ENCODE assay signal across 20 cellular contexts in the genomic region with DNA sequence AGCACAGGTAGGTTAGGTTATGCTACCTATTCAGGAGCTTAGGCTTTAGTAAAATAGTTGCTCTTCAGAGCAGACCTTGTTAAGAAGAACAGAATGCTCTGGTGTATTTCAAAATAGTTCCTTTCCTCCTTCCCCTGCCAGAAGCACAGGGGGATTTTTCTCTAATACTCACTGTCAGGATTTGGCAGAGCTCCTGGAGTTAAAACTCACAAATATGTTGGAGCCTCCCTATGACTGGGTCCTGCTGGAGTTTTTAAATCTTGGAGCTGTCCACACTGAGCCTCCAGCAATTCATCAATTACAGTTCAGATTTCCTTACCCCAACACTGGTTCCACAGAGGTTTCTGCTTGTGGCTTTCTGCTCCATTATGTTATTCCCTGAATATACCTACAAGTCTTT.
"Had no signal": no experiment of that assay in that cellular context is flagged by ENCODE, and none has a peak within 500 bp of the region (broad histone marks: within the 10 kb centered on the region; RNA-seq: fewer than 3 reads in every experiment).

No MANE protein-coding gene starts in this region.

- H3K4me1 ChIP-seq: ascending aorta, heart left ventricle, left lung, tibial artery had no signal

- H3K4me3 ChIP-seq: ascending aorta, heart left ventricle, left lung, lung, neural progenitor cell, SK-N-MC, tibial artery had no signal

- H3K27ac ChIP-seq: ascending aorta, heart left ventricle, left lung, neural progenitor cell, SK-N-MC, tibial artery, VCaP had no signal

- DNase-seq: activated CD4-positive, alpha-beta T cell treated with anti-CD3 and anti-CD28 coated beads, Interleukin-2, amount 10 ng/mL, durations not matched to agents 7 days and 5 days; activated CD8-positive, alpha-beta T cell treated with anti-CD3 and anti-CD28 coated beads for 36 hours; activated T-cell treated with anti-CD3 and anti-CD28 coated beads, Interleukin-2, amount 50 U/mL, for 1 hour; effector CD4-positive, alpha-beta T cell; erythroblast; heart left ventricle; kidney; left lung; naive thymus-derived CD8-positive, alpha-beta T cell; retina; stimulated activated CD4-positive, alpha-beta T cell treated with anti-CD3 and anti-CD28 coated beads, Interleukin-4, amount 100 ng/mL, for 24 hours; stimulated activated naive CD4-positive, alpha-beta T cell treated with Interleukin-2 at 50 U/mL for 16 hours; tibial artery had no signal

- ATAC-seq: activated CD4-positive, CD25-positive, alpha-beta regulatory T cell treated with anti-CD3 and anti-CD28 coated beads, Interleukin-2, amount 50 U/mL, for 24 hours; activated CD8-positive, alpha-beta T cell treated with anti-CD3 and anti-CD28 coated beads for 36 hours; activated naive CD4-positive, alpha-beta T cell treated with anti-CD3 and anti-CD28 coated beads, Interleukin-2, amount 50 U/mL, for 72 hours; heart left ventricle; left lung; naive thymus-derived CD8-positive, alpha-beta T cell had no signal

- H3K36me3 ChIP-seq: ascending aorta, heart left ventricle, left lung, neural progenitor cell, tibial artery had no signal

- H3K27me3 ChIP-seq: ascending aorta, left lung, neural progenitor cell, tibial artery had no signal

- H3K9me3 ChIP-seq: ascending aorta, left lung, tibial artery had no signal
